1 cellular context compared by ENCODE assay signal in the genomic region with DNA sequence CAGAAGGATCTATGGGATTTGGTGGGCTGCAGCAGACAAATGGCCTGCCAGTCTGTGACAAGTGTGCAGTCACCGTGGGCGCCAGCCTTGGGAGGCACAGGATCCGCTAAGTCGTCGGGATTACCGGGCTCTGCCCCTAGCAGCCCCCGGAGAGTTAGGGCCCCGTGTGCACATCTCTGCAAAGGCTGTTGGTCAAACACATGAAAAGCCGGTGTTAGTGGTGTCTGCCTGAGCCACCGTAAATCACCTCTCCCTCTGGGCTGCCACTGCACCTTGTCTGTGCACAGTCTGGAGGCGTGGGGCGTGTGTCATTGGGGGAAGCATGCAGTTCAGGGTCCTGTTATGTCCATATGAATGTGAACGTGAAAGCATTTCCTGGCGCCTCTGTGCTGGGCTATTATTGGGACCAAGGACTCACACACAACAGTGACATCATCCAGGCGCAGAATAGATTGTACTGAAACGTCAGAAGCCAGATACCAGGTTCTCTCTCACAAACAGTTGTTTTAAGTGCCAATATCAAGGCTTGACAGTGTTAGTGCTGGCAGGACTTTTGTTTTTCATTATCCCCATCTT.
TF ChIP-seq lines count a peak whose summit lies in the region.

No MANE protein-coding gene starts in this region.

TF ChIP-seq in WTC11, 78 proteins besides CTCF, POLR2A, EP300 and RAD21 (continued from another document):
- TF ChIP-seq, protein P1, sequence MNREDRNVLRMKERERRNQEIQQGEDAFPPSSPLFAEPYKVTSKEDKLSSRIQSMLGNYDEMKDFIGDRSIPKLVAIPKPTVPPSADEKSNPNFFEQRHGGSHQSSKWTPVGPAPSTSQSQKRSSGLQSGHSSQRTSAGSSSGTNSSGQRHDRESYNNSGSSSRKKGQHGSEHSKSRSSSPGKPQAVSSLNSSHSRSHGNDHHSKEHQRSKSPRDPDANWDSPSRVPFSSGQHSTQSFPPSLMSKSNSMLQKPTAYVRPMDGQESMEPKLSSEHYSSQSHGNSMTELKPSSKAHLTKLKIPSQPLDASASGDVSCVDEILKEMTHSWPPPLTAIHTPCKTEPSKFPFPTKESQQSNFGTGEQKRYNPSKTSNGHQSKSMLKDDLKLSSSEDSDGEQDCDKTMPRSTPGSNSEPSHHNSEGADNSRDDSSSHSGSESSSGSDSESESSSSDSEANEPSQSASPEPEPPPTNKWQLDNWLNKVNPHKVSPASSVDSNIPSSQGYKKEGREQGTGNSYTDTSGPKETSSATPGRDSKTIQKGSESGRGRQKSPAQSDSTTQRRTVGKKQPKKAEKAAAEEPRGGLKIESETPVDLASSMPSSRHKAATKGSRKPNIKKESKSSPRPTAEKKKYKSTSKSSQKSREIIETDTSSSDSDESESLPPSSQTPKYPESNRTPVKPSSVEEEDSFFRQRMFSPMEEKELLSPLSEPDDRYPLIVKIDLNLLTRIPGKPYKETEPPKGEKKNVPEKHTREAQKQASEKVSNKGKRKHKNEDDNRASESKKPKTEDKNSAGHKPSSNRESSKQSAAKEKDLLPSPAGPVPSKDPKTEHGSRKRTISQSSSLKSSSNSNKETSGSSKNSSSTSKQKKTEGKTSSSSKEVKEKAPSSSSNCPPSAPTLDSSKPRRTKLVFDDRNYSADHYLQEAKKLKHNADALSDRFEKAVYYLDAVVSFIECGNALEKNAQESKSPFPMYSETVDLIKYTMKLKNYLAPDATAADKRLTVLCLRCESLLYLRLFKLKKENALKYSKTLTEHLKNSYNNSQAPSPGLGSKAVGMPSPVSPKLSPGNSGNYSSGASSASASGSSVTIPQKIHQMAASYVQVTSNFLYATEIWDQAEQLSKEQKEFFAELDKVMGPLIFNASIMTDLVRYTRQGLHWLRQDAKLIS (CRISPR knock-in tag; IDR thresholded peaks at IDR 0.05; ENCODE audit: borderline replicate concordance) = no peak
- no peak for TF ChIP-seq ZNF263 (CRISPR knock-in tag; IDR thresholded peaks at IDR 0.05; ENCODE audit: low read depth)
